ENCODE assay signal across 30 cellular contexts in the genomic region with DNA sequence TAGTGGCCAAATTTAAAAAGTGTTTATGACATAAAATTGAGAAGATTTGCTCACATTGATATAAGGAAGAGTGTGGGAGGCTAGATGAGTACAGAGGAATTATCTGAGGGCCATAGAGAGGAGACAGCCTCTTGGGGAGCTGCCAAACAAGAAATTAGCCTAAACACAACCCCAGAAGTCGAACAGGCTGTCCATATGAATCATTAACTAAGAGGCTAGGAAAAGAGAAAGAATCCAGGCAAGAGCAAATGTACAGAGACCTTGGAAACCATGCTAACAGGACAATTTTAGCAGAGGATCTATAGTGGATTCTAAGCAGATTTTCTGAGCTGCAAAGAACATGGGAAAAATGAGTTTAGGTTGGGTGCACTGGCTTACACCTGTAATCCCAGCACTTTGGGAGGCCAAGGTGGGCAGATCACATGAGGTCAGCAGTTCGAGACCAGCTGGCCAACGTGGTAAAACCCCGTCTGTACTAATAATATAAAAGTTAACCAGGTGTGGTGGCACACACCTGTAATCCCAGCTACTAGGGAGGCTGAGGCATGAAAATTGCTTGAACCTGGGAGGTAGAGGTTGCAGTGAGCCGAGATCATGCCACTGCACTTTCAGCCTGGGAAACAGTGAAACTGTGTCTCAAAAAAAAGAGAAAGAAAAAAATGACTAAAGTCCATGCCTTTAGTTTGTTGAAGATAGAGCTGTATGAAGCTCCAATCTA.
"Had no signal": no experiment of that assay in that cellular context is flagged by ENCODE, and none has a peak within 500 bp of the region (broad histone marks: within the 10 kb centered on the region; RNA-seq: fewer than 3 reads in every experiment).

No MANE protein-coding gene starts in this region.

- H3K9me2 ChIP-seq: SK-N-SH had no signal

- H3K27ac Mint-ChIP-seq: activated CD4-positive, alpha-beta T cell treated with anti-CD3 and anti-CD28 coated beads, Interleukin-2, amount 10 ng/mL, durations not matched to agents 24 days and 14 days; activated CD8-positive, alpha-beta T cell treated with anti-CD3 and anti-CD28 coated beads for 36 hours; activated naive CD4-positive, alpha-beta T cell treated with anti-CD3 and anti-CD28 coated beads, Interleukin-2, amount 50 U/mL, for 24 hours; activated naive CD8-positive, alpha-beta T cell treated with anti-CD3 and anti-CD28 coated beads, Interleukin-2, amount 10 ng/mL, durations not matched to agents 7 days and 5 days; activated T-cell treated with anti-CD3 and anti-CD28 coated beads, Interleukin-2, amount 50 U/mL, for 72 hours; activated T-helper 17 cell treated with anti-CD3 and anti-CD28 coated beads, Interleukin-2, amount 50 U/mL, for 72 hours; T-helper 1 cell treated with Interleukin-12 subunit alpha and Interleukin-12 subunit beta and Interleukin-4 antibody, amounts not matched to agents 30 μg/mL and 1 μg/mL, for 36 hours; T-helper 2 cell treated with Interferon-gamma antibody and Interleukin-4, amounts not matched to agents 5 μg/mL and 100 μg/mL, for 36 hours had no signal

- H3K27me3 Mint-ChIP-seq: activated CD4-positive, alpha-beta T cell treated with anti-CD3 and anti-CD28 coated beads, Interleukin-2, amount 10 ng/mL, durations not matched to agents 24 days and 14 days had no signal

- H3K9me3 Mint-ChIP-seq: activated CD4-positive, alpha-beta T cell treated with anti-CD3 and anti-CD28 coated beads, Interleukin-2, amount 10 ng/mL, durations not matched to agents 24 days and 14 days; activated CD8-positive, alpha-beta T cell treated with anti-CD3 and anti-CD28 coated beads for 36 hours; activated naive CD8-positive, alpha-beta T cell treated with anti-CD3 and anti-CD28 coated beads, Interleukin-2, amount 10 ng/mL, durations not matched to agents 7 days and 5 days; T-helper 1 cell treated with Interleukin-12 subunit alpha and Interleukin-12 subunit beta and Interleukin-4 antibody, amounts not matched to agents 30 μg/mL and 1 μg/mL, for 36 hours; T-helper 2 cell treated with Interferon-gamma antibody and Interleukin-4, amounts not matched to agents 5 μg/mL and 100 μg/mL, for 36 hours had no signal

- H3K36me3 ChIP-seq: ascending aorta, cardiac muscle cell, Peyer's patch, SJSA1 had no signal

- ATAC-seq: activated CD8-positive, alpha-beta T cell treated with anti-CD3 and anti-CD28 coated beads for 36 hours; activated T-cell treated with anti-CD3 and anti-CD28 coated beads, Interleukin-2, amount 50 U/mL, for 72 hours; activated T-helper 17 cell treated with anti-CD3 and anti-CD28 coated beads, Interleukin-2, amount 50 U/mL, for 72 hours; PC-3 had no signal

- H3K4me2 ChIP-seq: SK-N-SH had no signal

- H3K4me3 Mint-ChIP-seq: activated CD4-positive, alpha-beta T cell treated with anti-CD3 and anti-CD28 coated beads, Interleukin-2, amount 10 ng/mL, durations not matched to agents 24 days and 14 days; activated CD8-positive, alpha-beta T cell treated with anti-CD3 and anti-CD28 coated beads for 36 hours; activated naive CD4-positive, alpha-beta T cell treated with anti-CD3 and anti-CD28 coated beads, Interleukin-2, amount 50 U/mL, for 24 hours; activated naive CD8-positive, alpha-beta T cell treated with anti-CD3 and anti-CD28 coated beads, Interleukin-2, amount 10 ng/mL, durations not matched to agents 7 days and 5 days; activated T-cell treated with anti-CD3 and anti-CD28 coated beads, Interleukin-2, amount 50 U/mL, for 72 hours; activated T-helper 17 cell treated with anti-CD3 and anti-CD28 coated beads, Interleukin-2, amount 50 U/mL, for 72 hours; central memory CD8-positive, alpha-beta T cell; T-helper 1 cell treated with Interleukin-12 subunit alpha and Interleukin-12 subunit beta and Interleukin-4 antibody, amounts not matched to agents 30 μg/mL and 1 μg/mL, for 36 hours; T-helper 2 cell treated with Interferon-gamma antibody and Interleukin-4, amounts not matched to agents 5 μg/mL and 100 μg/mL, for 36 hours had no signal

- H3K4me3 ChIP-seq: ascending aorta, cardiac muscle cell, Peyer's patch, SJSA1 had no signal

- H3K27ac ChIP-seq: ascending aorta, cardiac muscle cell, Peyer's patch, SJSA1 had no signal

- H3K4me1 ChIP-seq: ascending aorta, Peyer's patch, SJSA1 had no signal

- H3K27me3 ChIP-seq: ascending aorta, cardiac muscle cell, Peyer's patch, SJSA1 had no signal

- DNase-seq: activated CD4-positive, alpha-beta T cell treated with anti-CD3 and anti-CD28 coated beads, Interleukin-2, amount 10 ng/mL, durations not matched to agents 24 days and 14 days; activated CD4-positive, alpha-beta T cell treated with anti-CD3 and anti-CD28 coated beads, Interleukin-2, amount 50 U/mL, for 4 hours; activated CD8-positive, alpha-beta T cell treated with anti-CD3 and anti-CD28 coated beads for 36 hours; activated effector memory CD4-positive, alpha-beta T cell treated with anti-CD3 and anti-CD28 coated beads, Interleukin-2, amount 50 U/mL, for 16 hours; activated naive CD4-positive, alpha-beta T cell; activated naive CD8-positive, alpha-beta T cell treated with anti-CD3 and anti-CD28 coated beads, Interleukin-2, amount 10 ng/mL, durations not matched to agents 7 days and 5 days; activated T-cell treated with anti-CD3 and anti-CD28 coated beads, Interleukin-2, amount 50 U/mL, for 1 hour; activated T-cell treated with anti-CD3 and anti-CD28 coated beads, Interleukin-2, amount 50 U/mL, for 72 hours; amygdala; NCI-H1105; NCI-H1417 treated with DMSO at 0.1 percent for 48 hours; NCI-H187 treated with DMSO at 0.1 percent for 48 hours; NCI-H2081; NCI-H2171 treated with DMSO at 0.1 percent for 48 hours; NCI-H2227 treated with DMSO at 0.1 percent for 48 hours; NCI-H524; NK-92 treated with Interleukin-12 subunit alpha and Interleukin-12 subunit beta, amount 100 ng/mL, for 24 hours; PC-3; Peyer's patch; RPMI8226; SHP77 treated with DMSO at 0.1 percent for 48 hours; SK-N-SH had no signal

- H3K36me3 Mint-ChIP-seq: activated naive CD4-positive, alpha-beta T cell treated with anti-CD3 and anti-CD28 coated beads, Interleukin-2, amount 50 U/mL, for 24 hours; activated naive CD8-positive, alpha-beta T cell treated with anti-CD3 and anti-CD28 coated beads, Interleukin-2, amount 10 ng/mL, durations not matched to agents 7 days and 5 days had no signal

- H3K9me3 ChIP-seq: ascending aorta, Peyer's patch, SJSA1, SK-N-SH had no signal

- H3K9ac ChIP-seq: SK-N-SH had no signal

- H3K4me1 Mint-ChIP-seq: activated CD4-positive, alpha-beta T cell treated with anti-CD3 and anti-CD28 coated beads, Interleukin-2, amount 10 ng/mL, durations not matched to agents 24 days and 14 days; activated naive CD4-positive, alpha-beta T cell treated with anti-CD3 and anti-CD28 coated beads, Interleukin-2, amount 50 U/mL, for 24 hours; activated naive CD8-positive, alpha-beta T cell treated with anti-CD3 and anti-CD28 coated beads, Interleukin-2, amount 10 ng/mL, durations not matched to agents 7 days and 5 days; activated T-helper 17 cell treated with anti-CD3 and anti-CD28 coated beads, Interleukin-2, amount 50 U/mL, for 72 hours; central memory CD8-positive, alpha-beta T cell had no signal
